Comparison of ENCODE assay signal across 19 cellular contexts in the genomic region with DNA sequence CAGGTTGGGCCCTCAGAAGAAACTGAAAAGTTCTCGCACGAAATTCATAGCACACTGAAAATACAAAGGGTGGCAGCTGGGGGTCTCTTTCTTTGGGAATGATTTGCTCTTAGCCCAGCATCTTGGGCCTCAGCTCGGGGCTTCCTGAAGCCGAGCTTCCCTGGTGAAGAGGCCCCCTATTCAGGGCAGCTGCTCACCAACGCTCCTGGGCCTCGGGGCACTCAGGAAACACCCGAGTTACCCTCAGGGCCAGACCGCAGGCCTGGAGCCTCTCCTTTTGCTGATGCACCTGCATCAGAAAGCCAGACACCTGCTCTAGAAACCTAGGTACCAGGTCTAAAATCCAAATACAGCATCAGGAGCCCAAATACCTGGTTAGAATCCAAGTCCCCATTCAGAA.
DNase-seq lines count a peak whose midpoint lies in the region; ATAC-seq and TF ChIP-seq lines count a peak whose summit lies in the region.
"Had no signal": no experiment of that assay in that cellular context is flagged by ENCODE, and none has a peak within 500 bp of the region (broad histone marks: within the 10 kb centered on the region; RNA-seq: fewer than 3 reads in every experiment).

No MANE protein-coding gene starts in this region.

- H3K27me3 ChIP-seq in RWPE2 (ENCODE audit: insufficient read depth, poor library complexity, severe bottlenecking), result no peaks in the 10 kb centered on the region

- H3K9me3 Mint-ChIP-seq in activated CD4-positive, alpha-beta T cell treated with anti-CD3 and anti-CD28 coated beads, Interleukin-2, amount 10 ng/mL, durations not matched to agents 24 days and 14 days, result no peaks in the 10 kb centered on the region
- no peaks in the 10 kb centered on the region for H3K9me3 Mint-ChIP-seq in stimulated activated naive CD8-positive, alpha-beta T cell treated with anti-CD3 and anti-CD28 coated beads, Interleukin-15, amount 100 ng/mL, for 72 hours
- H3K9me3 Mint-ChIP-seq: immature natural killer cell; stimulated activated naive B cell treated with anti-CD40 and anti-IgM and Interleukin-4, amounts not matched to agents 10 μg/mL and 1 μg/mL and 100 μg/mL, for 72 hours had no signal

- no peaks in the 10 kb centered on the region for H3K27me3 Mint-ChIP-seq in activated CD4-positive, alpha-beta T cell treated with anti-CD3 and anti-CD28 coated beads, Interleukin-2, amount 10 ng/mL, durations not matched to agents 24 days and 14 days
- H3K27me3 Mint-ChIP-seq in stimulated activated naive CD8-positive, alpha-beta T cell treated with anti-CD3 and anti-CD28 coated beads, Interleukin-15, amount 100 ng/mL, for 72 hours, result peaks cover 9% of the 10 kb centered on the region

- ATAC-seq in RWPE2 (ENCODE audit: low read depth), result no peak
- no peak for ATAC-seq in stimulated activated naive CD8-positive, alpha-beta T cell treated with anti-CD3 and anti-CD28 coated beads, Interleukin-15, amount 100 ng/mL, for 72 hours
- ATAC-seq in GM19035 (IDR thresholded peaks at IDR 0.05; ENCODE audit: unreplicated experiment), result no peak
- ATAC-seq: HepG2; stimulated activated naive B cell treated with anti-CD40 and anti-IgM and Interleukin-4, amounts not matched to agents 10 μg/mL and 1 μg/mL and 100 μg/mL, for 72 hours had no signal

- no peaks in the 10 kb centered on the region for H3K9me3 ChIP-seq in RWPE2 (ENCODE audit: severe bottlenecking)

- peaks cover 28% of the 10 kb centered on the region for H3K4me1 ChIP-seq in RWPE2 (ENCODE audit: insufficient read depth, poor library complexity, severe bottlenecking)

- peak overlapping the region; percentile 97 for H3K27ac ChIP-seq in RWPE2 (ENCODE audit: poor library complexity, severe bottlenecking)
- peak overlapping the region in 1 of 2 donors; percentile 81 for H3K27ac ChIP-seq in coronary artery
- H3K27ac ChIP-seq: C4-2B had no signal

- DNase-seq in activated CD4-positive, alpha-beta T cell treated with anti-CD3 and anti-CD28 coated beads, Interleukin-2, amount 10 ng/mL, durations not matched to agents 24 days and 14 days, result no peak
- no peak for DNase-seq in activated CD4-positive, alpha-beta T cell treated with anti-CD3 and anti-CD28 coated beads for 4 hours
- DNase-seq in RWPE2 (ENCODE audit: low spot score) (no peak), coronary artery (ENCODE audit: low spot score) (peak; percentile 60), NCI-H1417 (lab: John Stamatoyannopoulos, UW) (no peak), NCI-H774 (lab: John Stamatoyannopoulos, UW) (no peak)
- no peak for DNase-seq in stimulated activated naive CD8-positive, alpha-beta T cell treated with anti-CD3 and anti-CD28 coated beads, Interleukin-15, amount 100 ng/mL, for 72 hours
- DNase-seq: GF-D8; HCEC 1CT; immature natural killer cell; NCI-H1436; NCI-H2171 treated with DMSO at 0.1 percent for 48 hours; right cardiac atrium; stimulated activated naive B cell treated with anti-CD40 and anti-IgM and Interleukin-4, amounts not matched to agents 10 μg/mL and 1 μg/mL and 100 μg/mL, for 72 hours; T1000; trophoblast cell had no signal

- H3K36me3 Mint-ChIP-seq in activated CD4-positive, alpha-beta T cell treated with anti-CD3 and anti-CD28 coated beads, Interleukin-2, amount 10 ng/mL, durations not matched to agents 24 days and 14 days (ENCODE audit: low read depth), result no peaks in the 10 kb centered on the region
- H3K36me3 Mint-ChIP-seq: immature natural killer cell; stimulated activated naive B cell treated with anti-CD40 and anti-IgM and Interleukin-4, amounts not matched to agents 10 μg/mL and 1 μg/mL and 100 μg/mL, for 72 hours had no signal

- H3K4me3 ChIP-seq in RWPE2 (ENCODE audit: severe bottlenecking), result no peak overlapping the region
- no peak overlapping the region for H3K4me3 ChIP-seq in coronary artery

- TF ChIP-seq CTCF in RWPE2 (IDR thresholded peaks at IDR 0.05; ENCODE audit: poor library complexity, severe bottlenecking) (no peak), coronary artery (IDR thresholded peaks at IDR 0.05) (no peak)

- no peak overlapping the region for H3K4me3 Mint-ChIP-seq in activated CD4-positive, alpha-beta T cell treated with anti-CD3 and anti-CD28 coated beads, Interleukin-2, amount 10 ng/mL, durations not matched to agents 24 days and 14 days
- H3K4me3 Mint-ChIP-seq in stimulated activated naive CD8-positive, alpha-beta T cell treated with anti-CD3 and anti-CD28 coated beads, Interleukin-15, amount 100 ng/mL, for 72 hours, result peak overlapping the region; percentile 5 to 11
- H3K4me3 Mint-ChIP-seq: stimulated activated naive B cell treated with anti-CD40 and anti-IgM and Interleukin-4, amounts not matched to agents 10 μg/mL and 1 μg/mL and 100 μg/mL, for 72 hours had no signal

- intact Hi-C loops in activated CD4-positive, alpha-beta T cell treated with anti-CD3 and anti-CD28 coated beads, Interleukin-2, amount 10 ng/mL, durations not matched to agents 24 days and 14 days (cut with micrococcal nuclease), result loop anchor here (5.0 kb wide), 1 partner anchor 85 kb away; a partner anchor contains a TSS

- peaks cover 32% of the 10 kb centered on the region for H3K4me1 Mint-ChIP-seq in activated CD4-positive, alpha-beta T cell treated with anti-CD3 and anti-CD28 coated beads, Interleukin-2, amount 10 ng/mL, durations not matched to agents 24 days and 14 days
- H3K4me1 Mint-ChIP-seq in stimulated activated naive CD8-positive, alpha-beta T cell treated with anti-CD3 and anti-CD28 coated beads, Interleukin-15, amount 100 ng/mL, for 72 hours, result peaks cover 50% of the 10 kb centered on the region

- H3K36me3 ChIP-seq in RWPE2 (ENCODE audit: low read depth), result no peaks in the 10 kb centered on the region

- H3K27ac Mint-ChIP-seq in activated CD4-positive, alpha-beta T cell treated with anti-CD3 and anti-CD28 coated beads, Interleukin-2, amount 10 ng/mL, durations not matched to agents 24 days and 14 days, result peak overlapping the region; percentile 6
- peak overlapping the region in 1 of 2 donors; percentile 80 for H3K27ac Mint-ChIP-seq in stimulated activated naive CD8-positive, alpha-beta T cell treated with anti-CD3 and anti-CD28 coated beads, Interleukin-15, amount 100 ng/mL, for 72 hours
- H3K27ac Mint-ChIP-seq: stimulated activated naive B cell treated with anti-CD40 and anti-IgM and Interleukin-4, amounts not matched to agents 10 μg/mL and 1 μg/mL and 100 μg/mL, for 72 hours had no signal
